8 cellular contexts compared by ENCODE assay signal in the genomic region with DNA sequence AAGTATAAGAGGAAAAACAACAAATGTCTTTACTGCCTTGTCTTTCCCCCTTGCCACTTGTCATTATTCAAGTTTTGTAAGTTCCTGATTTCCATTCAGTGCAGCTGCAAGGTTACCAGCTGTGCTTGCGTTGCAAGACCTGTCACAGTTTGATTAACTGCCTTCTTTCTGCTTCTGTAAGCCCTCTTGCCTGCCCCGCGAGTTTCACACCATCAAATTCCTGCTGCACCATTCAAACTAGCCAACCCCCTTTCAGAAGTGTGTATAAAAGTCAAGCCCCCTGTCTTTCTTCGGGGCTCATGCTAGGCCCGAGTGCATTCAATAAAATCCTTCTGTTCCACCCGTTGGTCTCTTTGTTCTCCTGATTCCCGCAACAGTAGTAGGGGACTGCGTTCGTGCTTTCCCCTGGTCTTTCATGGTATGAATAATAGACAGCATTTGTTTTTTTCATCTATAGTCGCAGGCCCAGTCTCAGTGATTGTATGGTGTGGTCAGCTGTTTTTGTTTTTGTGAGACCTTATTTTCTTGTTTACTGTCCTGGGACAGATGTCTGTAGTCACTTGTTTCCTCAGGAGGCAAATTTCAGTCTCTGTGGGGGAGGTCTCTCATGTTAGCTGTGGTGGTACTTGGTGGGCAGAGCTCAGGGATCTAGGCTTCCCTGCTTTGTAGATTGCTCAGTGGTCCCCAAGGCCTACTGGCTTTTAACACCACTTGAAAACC.
DNase-seq lines count a peak whose midpoint lies in the region; ATAC-seq and TF ChIP-seq lines count a peak whose summit lies in the region.
"Not testable (repeated sequence)": the region's sequence is repeated elsewhere in the genome, so short reads cannot be mapped to it uniquely, and the experiment has no call there.

No MANE protein-coding gene starts in this region.

- H4K20me1 ChIP-seq in OCI-LY3 (ENCODE audit: insufficient read depth, low read length); mammary epithelial cell (ENCODE audit: insufficient read depth, low read length); hepatocyte (ENCODE audit: insufficient read depth, poor library complexity, severe bottlenecking): not testable (repeated sequence)

- not testable (repeated sequence) for BruUV-seq in mammary epithelial cell (replicated peaks; lab: Mats Ljungman, UMichigan)

- peak overlapping the region; percentile 37; the same call in 1 of the 2 replicates for H3K9ac ChIP-seq in OCI-LY3 (ENCODE audit: low read length)
- H3K9ac ChIP-seq in mammary epithelial cell (ENCODE audit: insufficient read depth, low read length): not testable (repeated sequence)

- CTCF ChIA-PET in activated CD4-positive, alpha-beta memory T cell treated with anti-CD3 and anti-CD28 coated beads for 36 hours (lab: Charles Lee); mammary epithelial cell (lab: Charles Lee; ENCODE audit: low non-redundant PET): not testable (repeated sequence)

- in situ Hi-C loops in mammary epithelial cell (cut with MboI; ENCODE audit: low sequenced_read_pairs in 2 of 2): not testable (repeated sequence)

- peak in 1 of 2 experiments; percentile 24 for DNase-seq in HL-60 (ENCODE audit: low read depth in 1 of 2, low spot score in 1 of 2)
- not testable (repeated sequence) for DNase-seq in activated CD4-positive, alpha-beta memory T cell treated with anti-CD3 and anti-CD28 coated beads for 36 hours; hepatocyte (ENCODE audit: low spot score); progenitor cell of endocrine pancreas (ENCODE audit: low spot score, unreplicated experiment); upper lobe of right lung
- peak; percentile 83 for DNase-seq in mammary epithelial cell

- H3K4me1 ChIP-seq in OCI-LY3 (ENCODE audit: low read length); mammary epithelial cell (ENCODE audit: insufficient read depth, low read length); hepatocyte (ENCODE audit: insufficient read depth); upper lobe of right lung: not testable (repeated sequence)

- H3K27ac ChIP-seq in HL-60 (replicated peaks) (peak overlapping the region; percentile 23; the same call in 1 of the 2 replicates), OCI-LY3 (ENCODE audit: low read length) (peak overlapping the region; percentile 52), hepatocyte (peak overlapping the region; percentile 96), upper lobe of right lung (peak overlapping the region; percentile 96)
- H3K27ac ChIP-seq in mammary epithelial cell (ENCODE audit: insufficient read depth, low read depth, low read length): not testable (repeated sequence)

- H2AFZ ChIP-seq in OCI-LY3 (ENCODE audit: low read depth, low read length); mammary epithelial cell (ENCODE audit: low read depth, low read length): not testable (repeated sequence)
- H2AFZ ChIP-seq in hepatocyte: peak overlapping the region; percentile 45

- H3K9me3 Mint-ChIP-seq in activated CD4-positive, alpha-beta memory T cell treated with anti-CD3 and anti-CD28 coated beads for 36 hours; progenitor cell of endocrine pancreas (ENCODE audit: low read depth): not testable (repeated sequence)

- H3K27ac Mint-ChIP-seq in activated CD4-positive, alpha-beta memory T cell treated with anti-CD3 and anti-CD28 coated beads for 36 hours: peak overlapping the region; percentile 99
- H3K27ac Mint-ChIP-seq in progenitor cell of endocrine pancreas: peak overlapping the region; percentile 100

- not testable (repeated sequence) for H3K27me3 Mint-ChIP-seq in activated CD4-positive, alpha-beta memory T cell treated with anti-CD3 and anti-CD28 coated beads for 36 hours; progenitor cell of endocrine pancreas

- not testable (repeated sequence) for TF ChIP-seq CTCF in HL-60 (IDR thresholded peaks at IDR 0.05; ENCODE audit: insufficient read depth, low read length); OCI-LY3 (IDR thresholded peaks at IDR 0.05; ENCODE audit: low read depth, low read length); mammary epithelial cell (conservative IDR thresholded peaks at IDR 0.05 in 1 of 2, IDR thresholded peaks at IDR 0.05 in 1 of 2; ENCODE audit: extremely low read depth in 1 of 2, insufficient read depth in 1 of 2, low read depth in 1 of 2, low read length in 2 of 2); hepatocyte (IDR thresholded peaks at IDR 0.05; ENCODE audit: poor library complexity); progenitor cell of endocrine pancreas (IDR thresholded peaks at IDR 0.05; ENCODE audit: unreplicated experiment); upper lobe of right lung (IDR thresholded peaks at IDR 0.05)

- H3K9me2 ChIP-seq in hepatocyte (replicated peaks; ENCODE audit: insufficient read depth): not testable (repeated sequence)

- intact Hi-C loops in activated CD4-positive, alpha-beta memory T cell treated with anti-CD3 and anti-CD28 coated beads for 36 hours (cut with micrococcal nuclease); mammary epithelial cell (cut with micrococcal nuclease); upper lobe of right lung (cut with DNase I): not testable (repeated sequence)

- not testable (repeated sequence) for H3K36me3 Mint-ChIP-seq in activated CD4-positive, alpha-beta memory T cell treated with anti-CD3 and anti-CD28 coated beads for 36 hours; progenitor cell of endocrine pancreas (ENCODE audit: insufficient read depth)

- dilution Hi-C loops in mammary epithelial cell (cut with HindIII; ENCODE audit: low sequenced_read_pairs): not testable (repeated sequence)

- H3K4me1 Mint-ChIP-seq in activated CD4-positive, alpha-beta memory T cell treated with anti-CD3 and anti-CD28 coated beads for 36 hours (ENCODE audit: low read depth); progenitor cell of endocrine pancreas (ENCODE audit: low read depth): not testable (repeated sequence)

- POLR2A ChIA-PET in activated CD4-positive, alpha-beta memory T cell treated with anti-CD3 and anti-CD28 coated beads for 36 hours (lab: Charles Lee): interaction anchor here (1.1 to 1.4 kb wide), 6 partner anchors 10 to 1841 kb away, joined by 3 to 32 read pairs (median 7); no protein-coding TSS in a partner anchor

- H3K27me3 ChIP-seq in HL-60 (ENCODE audit: insufficient read depth, poor library complexity, severe bottlenecking); OCI-LY3 (ENCODE audit: low read depth, low read length); mammary epithelial cell (ENCODE audit: insufficient read depth, low read length); hepatocyte; upper lobe of right lung: not testable (repeated sequence)

- not testable (repeated sequence) for H3K79me2 ChIP-seq in OCI-LY3 (ENCODE audit: low read length); mammary epithelial cell (ENCODE audit: insufficient read depth, low read length); hepatocyte

- peak overlapping the region; percentile 28 for H3K4me3 ChIP-seq in HL-60 (replicated peaks; ENCODE audit: insufficient read depth, low read length)
- peak overlapping the region; percentile 61 for H3K4me3 ChIP-seq in OCI-LY3 (ENCODE audit: low read length)
- not testable (repeated sequence) for H3K4me3 ChIP-seq in mammary epithelial cell (replicated peaks in 1 of 3; ENCODE audit: insufficient read depth in 1 of 3, low read depth in 2 of 3, low read length in 3 of 3); hepatocyte; upper lobe of right lung

- not testable (repeated sequence) for H3K36me3 ChIP-seq in OCI-LY3 (replicated peaks; ENCODE audit: low read depth, low read length); mammary epithelial cell (ENCODE audit: insufficient read depth, low read length); hepatocyte (replicated peaks; ENCODE audit: insufficient read depth, low read depth); upper lobe of right lung

- H3K9me3 ChIP-seq in OCI-LY3 (ENCODE audit: insufficient read depth, low read length); mammary epithelial cell (replicated peaks; ENCODE audit: insufficient read depth, low read length); hepatocyte (ENCODE audit: low read depth); upper lobe of right lung: not testable (repeated sequence)

- WGBS in mammary epithelial cell (ENCODE audit: low coverage, missing lambda C conversion rate): 39% methylated on average over 4 of the region's 10 CpGs
- WGBS in hepatocyte (ENCODE audit: low lambda C conversion rate, missing lambda C conversion rate): 27% methylated on average over 9 of the region's 10 CpGs

- H3K4me2 ChIP-seq in OCI-LY3 (ENCODE audit: low read length) (peak overlapping the region; percentile 70), hepatocyte (peak overlapping the region; percentile 84)
- not testable (repeated sequence) for H3K4me2 ChIP-seq in mammary epithelial cell (ENCODE audit: insufficient read depth, low read depth, low read length)

- ATAC-seq in GM18502 (IDR thresholded peaks at IDR 0.05; ENCODE audit: poor library complexity, unreplicated experiment): peak; percentile 61
- ATAC-seq in upper lobe of right lung: not testable (repeated sequence)

- H3K4me3 Mint-ChIP-seq in activated CD4-positive, alpha-beta memory T cell treated with anti-CD3 and anti-CD28 coated beads for 36 hours: peak overlapping the region; percentile 82
- H3K4me3 Mint-ChIP-seq in progenitor cell of endocrine pancreas (ENCODE audit: low read depth): peak overlapping the region; percentile 87
